Comparison of ENCODE assay signal across 21 cellular contexts in genomic region chr9:116174347-116174746, GRCh38. TPM values are rescaled to one million over a fixed set of nuclear protein-coding genes. Genes with fewer than 3 reads are reported as not detected.
A peak's percentile ranks its signal among the peaks of the same experiment; 100 is the strongest.
DNase-seq lines count a peak whose midpoint lies in the region; ATAC-seq and TF ChIP-seq lines count a peak whose summit lies in the region.
"Had no signal": no experiment of that assay in that cellular context is flagged by ENCODE, and none has a peak within 500 bp of the region (broad histone marks: within the 10 kb centered on the region; RNA-seq: fewer than 3 reads in every experiment).

No MANE protein-coding gene starts in this region.

- no peak overlapping the region for H2BK20ac ChIP-seq in IMR-90 (ENCODE audit: low read depth, low read length)

- no peak overlapping the region for H4K5ac ChIP-seq in IMR-90 (ENCODE audit: low read depth, low read length)

- H3K9ac ChIP-seq in IMR-90 (ENCODE audit: low read depth, low read length), result no peak overlapping the region

- TF ChIP-seq CTCF in IMR-90 (conservative IDR thresholded peaks at IDR 0.05; ENCODE audit: low read depth, low read length) (no peak), CD14-positive monocyte (IDR thresholded peaks at IDR 0.05) (no peak)

- BruUV-seq in IMR-90 (replicated peaks; lab: Mats Ljungman, UMichigan), result no TSS peak

- H3K36me3 Mint-ChIP-seq in CD14-positive monocyte, result no peaks in the 10 kb centered on the region

- ATAC-seq in IMR-90 (ENCODE audit: low read depth) (no peak), GM18511 (IDR thresholded peaks at IDR 0.05; ENCODE audit: unreplicated experiment) (no peak)
- ATAC-seq: activated T-cell treated with anti-CD3 and anti-CD28 coated beads, Interleukin-2, amount 50 U/mL, for 4 hours; GM12878; left ventricle myocardium superior; Panc1 had no signal

- H3K4me3 Mint-ChIP-seq in CD14-positive monocyte, result no peak overlapping the region
- H3K4me3 Mint-ChIP-seq: activated T-cell treated with anti-CD3 and anti-CD28 coated beads, Interleukin-2, amount 50 U/mL, for 4 hours; neural crest cell had no signal

- H3K27ac ChIP-seq in IMR-90 (ENCODE audit: insufficient read depth, low read length), result no peak overlapping the region
- H3K27ac ChIP-seq: C4-2B, thyroid gland had no signal

- peaks cover 36 to 52% of the 10 kb centered on the region in 2 experiments for H3K79me1 ChIP-seq in IMR-90 (ENCODE audit: low read depth in 1 of 2, low read length in 2 of 2)

- in situ Hi-C loops in IMR-90 (cut with MboI; ENCODE audit: low sequenced_read_pairs), result no loop called here

- peaks cover 55% of the 10 kb centered on the region for H4K20me1 ChIP-seq in IMR-90 (ENCODE audit: insufficient read depth, low read length)

- H3K9me1 ChIP-seq in IMR-90 (ENCODE audit: insufficient read depth, low read length), result peaks cover 5% of the 10 kb centered on the region; the same call in 1 of the 2 replicates

- CTCF ChIA-PET in IMR-90 (lab: Yijun Ruan, JAX), result no interaction called here

- intact Hi-C loops in IMR-90 (cut with micrococcal nuclease), result no loop called here
- intact Hi-C loops in head of caudate nucleus (cut with DNase I), result no loop called here
- intact Hi-C loops in CD14-positive monocyte (cut with micrococcal nuclease), result no loop called here

- H3K9me3 Mint-ChIP-seq in CD14-positive monocyte, result no peaks in the 10 kb centered on the region
- H3K9me3 Mint-ChIP-seq: activated T-cell treated with anti-CD3 and anti-CD28 coated beads, Interleukin-2, amount 50 U/mL, for 4 hours; neural crest cell had no signal

- POLR2A ChIA-PET in IMR-90 (lab: Charles Lee; ENCODE audit: unreplicated experiment), result interaction anchor here (0.5 kb wide), 1 partner anchor 11 kb away, joined by 3 read pairs; no protein-coding TSS in a partner anchor

- H3K9me3 ChIP-seq in IMR-90 (ENCODE audit: control insufficient read depth, insufficient read depth, low read length), result no peaks in the 10 kb centered on the region
- H3K9me3 ChIP-seq: thyroid gland had no signal

- no peak overlapping the region for H2BK120ac ChIP-seq in IMR-90 (ENCODE audit: low read depth, low read length)

- H3K4me2 ChIP-seq in IMR-90 (ENCODE audit: low read depth, low read length), result no peak overlapping the region

- WGBS in IMR-90 (ENCODE audit: extremely low coverage in 2 of 2, insufficient read length in 1 of 2), 2 experiments, result no CpG with 5 or more reads among the region's 1 CpG

- TF ChIP-seq POLR2A in IMR-90 (IDR thresholded peaks at IDR 0.05; ENCODE audit: low read depth, low read length), result no peak

- no peak overlapping the region for H2AK5ac ChIP-seq in IMR-90 (ENCODE audit: low read depth, low read length)

- peak; percentile 49 for DNase-seq in DMS53 treated with DMSO at 0.1 percent for 48 hours (lab: John Stamatoyannopoulos, UW; ENCODE audit: unreplicated experiment)
- peak; percentile 70 for DNase-seq in IMR-90
- DNase-seq in astrocyte of the hippocampus (ENCODE audit: low read depth, low spot score), result peak; percentile 38
- DNase-seq in head of caudate nucleus, result peak in 27 of 42 donors; percentile 18 to 79 (median 41)
- DNase-seq in CD14-positive monocyte (ENCODE audit: low spot score), result no peak
- no peak for DNase-seq in NCI-H2081 (lab: John Stamatoyannopoulos, UW)
- DNase-seq in germinal center (ENCODE audit: low spot score), result no peak
- DNase-seq: activated naive CD4-positive, alpha-beta T cell treated with Interleukin-2 at 50 U/mL for 16 hours; activated T-cell treated with anti-CD3 and anti-CD28 coated beads, Interleukin-2, amount 50 U/mL, for 4 hours; left ventricle myocardium superior; NCI-H446; stimulated activated naive CD4-positive, alpha-beta T cell; T-helper 9 cell; thyroid gland had no signal

- dilution Hi-C loops in IMR-90 (cut with HindIII; ENCODE audit: low sequenced_read_pairs, unreplicated experiment), result no loop called here

- H3K27me3 ChIP-seq in IMR-90 (ENCODE audit: control insufficient read depth, insufficient read depth, low read length), result no peaks in the 10 kb centered on the region
- H3K27me3 ChIP-seq: thyroid gland had no signal

- no peak overlapping the region for H3K14ac ChIP-seq in IMR-90 (replicated peaks; ENCODE audit: low read depth, low read length)

- H3K27ac Mint-ChIP-seq in CD14-positive monocyte, result no peak overlapping the region
- H3K27ac Mint-ChIP-seq: progenitor cell of endocrine pancreas had no signal

- peaks cover 26% of the 10 kb centered on the region for H3K36me3 ChIP-seq in IMR-90 (ENCODE audit: control insufficient read depth, insufficient read depth, low read length)
- H3K36me3 ChIP-seq: thyroid gland had no signal

- H3K23ac ChIP-seq in IMR-90 (ENCODE audit: low read depth, low read length), result no peak overlapping the region

- no peak overlapping the region for H3K4me3 ChIP-seq in IMR-90 (ENCODE audit: insufficient read depth, low read depth, low read length)
- H3K4me3 ChIP-seq: GM12878, SK-N-MC, thyroid gland had no signal

- H3K4me1 Mint-ChIP-seq in CD14-positive monocyte, result no peaks in the 10 kb centered on the region

- no peak overlapping the region for H3K18ac ChIP-seq in IMR-90 (ENCODE audit: low read depth, low read length)

- no peak for TF ChIP-seq RAD21 in IMR-90 (IDR thresholded peaks at IDR 0.05; ENCODE audit: low read length)

- no peak overlapping the region for H2BK5ac ChIP-seq in IMR-90 (ENCODE audit: low read depth, low read length, poor library complexity, severe bottlenecking)

- H3K27me3 Mint-ChIP-seq in CD14-positive monocyte (ENCODE audit: low read depth in 3 of 3), result peaks cover 0 to 4% (median 3%) of the 10 kb centered on the region in 3 donors

- H2BK15ac ChIP-seq in IMR-90 (ENCODE audit: low read depth, low read length), result no peak overlapping the region

- H3K4ac ChIP-seq in IMR-90 (ENCODE audit: low read depth, low read length), result no peak overlapping the region

- no peak overlapping the region for H2AK9ac ChIP-seq in IMR-90 (replicated peaks; ENCODE audit: low read depth, low read length, poor library complexity)

- no peak overlapping the region for H3K56ac ChIP-seq in IMR-90 (ENCODE audit: extremely low read depth, insufficient read depth, low read length)

- no peak overlapping the region for H4K91ac ChIP-seq in IMR-90 (ENCODE audit: insufficient read depth, low read depth, low read length)

- H3K4me1 ChIP-seq in IMR-90 (ENCODE audit: control insufficient read depth, insufficient read depth, low read length), result peaks cover 5% of the 10 kb centered on the region
- H3K4me1 ChIP-seq: thyroid gland had no signal

- no peak overlapping the region for H2AFZ ChIP-seq in IMR-90 (replicated peaks; ENCODE audit: low read length, poor library complexity)

- H4K8ac ChIP-seq in IMR-90 (ENCODE audit: low read depth in 2 of 2, low read length in 2 of 2), result no peak overlapping the region

TF ChIP-seq in IMR-90, 13 proteins besides CTCF, POLR2A, EP300 and RAD21:
- TF ChIP-seq FOS (IDR thresholded peaks at IDR 0.05; ENCODE audit: low read depth, low read length) (peak; percentile 12; the same call in 1 of the 2 replicates), BHLHE40 (IDR thresholded peaks at IDR 0.05; ENCODE audit: low read depth, low read length) (no peak), CHD1 (IDR thresholded peaks at IDR 0.05; ENCODE audit: low read depth, low read length) (no peak), RFX5 (IDR thresholded peaks at IDR 0.05; ENCODE audit: low read depth, low read length) (no peak)

RNA-seq across cellular contexts. Expression of gene PAPPA, which starts 20.8 kb away (rescaled TPM):
- total RNA-seq in IMR-90 (2012; rRNA removed), result 11.7 and 12.4 TPM in 2 replicates
- polyA plus RNA-seq in IMR-90 (2012; rRNA removed) (8.3 and 8.6 TPM in 2 replicates), CD14-positive monocyte (not detected)
- polyA plus RNA-seq in IMR-90 (2012; cell fraction: cytosol; rRNA removed), result 3.3 and 7.5 TPM in 2 replicates
- polyA plus RNA-seq in IMR-90 (2012; cell fraction: nucleus; rRNA removed; ENCODE audit: low replicate concordance), result 7.6 and 18.5 TPM in 2 replicates

Comparison
In these comparisons a context has a peak if more than half of its experiments do, and no peak if none do; other contexts are left out.
1. DNase-seq: peak in DMS53 treated with DMSO at 0.1 percent for 48 hours (single experiment), IMR-90 (single experiment), astrocyte of the hippocampus (single experiment) and head of caudate nucleus (27 of 42); none in CD14-positive monocyte (single experiment), NCI-H2081 (0 of 2) and germinal center (single experiment).